ENCODE assay signal across 1 cellular context in genomic region chr6:107953858-107954414, GRCh38.
TF ChIP-seq lines count a peak whose summit lies in the region.

No MANE protein-coding gene starts in this region.

TF ChIP-seq in HepG2, 621 proteins besides CTCF, POLR2A, EP300 and RAD21:
- TF ChIP-seq CEBPG (CRISPR knock-in tag; IDR thresholded peaks at IDR 0.05) (peak; percentile 57), ZNF652 (CRISPR knock-in tag; IDR thresholded peaks at IDR 0.05; ENCODE audit: borderline replicate concordance, low read depth) (0 out of 2 replicates have a peak, but pooled peaks have one; percentile 28), ZNF644 (CRISPR knock-in tag; IDR thresholded peaks at IDR 0.05; ENCODE audit: low read depth) (0 out of 2 replicates have a peak, but pooled peaks have one; percentile 26), PATZ1 (CRISPR knock-in tag; IDR thresholded peaks at IDR 0.05) (peak; percentile 60)
